1 cellular context compared by ENCODE assay signal in the genomic region with DNA sequence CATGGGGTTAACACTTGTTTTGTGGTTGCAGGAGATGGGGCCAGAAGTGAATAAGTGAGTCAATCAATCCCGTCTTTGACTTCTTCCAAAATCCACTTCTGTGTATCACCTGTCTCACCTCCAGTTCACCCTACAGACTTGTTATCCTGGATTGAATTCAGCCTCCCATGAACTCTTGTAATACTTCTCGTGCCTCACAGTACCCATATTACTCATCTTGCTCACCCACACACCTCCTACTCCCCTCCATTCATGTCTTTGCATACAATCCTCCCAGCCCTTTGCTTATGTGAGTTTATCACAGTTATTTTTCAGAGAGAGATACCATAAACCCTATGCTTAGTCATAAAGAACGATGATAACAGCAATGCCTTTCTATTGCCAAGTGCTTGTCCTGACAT.
TF ChIP-seq lines count a peak whose summit lies in the region.

No MANE protein-coding gene starts in this region.

TF ChIP-seq in HEK293, 187 proteins besides CTCF, POLR2A, EP300 and RAD21:
- no peak for TF ChIP-seq ZNF121 (tag by site-specific recombination; IDR thresholded peaks at IDR 0.05)
- TF ChIP-seq ZNF610 (tag by site-specific recombination; IDR thresholded peaks at IDR 0.05; ENCODE audit: borderline replicate concordance) = no peak
- TF ChIP-seq EGR2 (tag by site-specific recombination; IDR thresholded peaks at IDR 0.05; ENCODE audit: low read depth) = peak; percentile 56; the same call in 1 of the 2 replicates
